In genomic region chr17:45364531-45365390, GRCh38 we compare ENCODE assay signal across 1 cellular context.
A peak's percentile ranks its signal among the peaks of the same experiment; 100 is the strongest.
TF ChIP-seq lines count a peak whose summit lies in the region.

No MANE protein-coding gene starts in this region.

TF ChIP-seq in H1, 55 proteins besides CTCF, POLR2A, EP300 and RAD21:
- TF ChIP-seq ZNF274 (IDR thresholded peaks at IDR 0.05; ENCODE audit: borderline replicate concordance, extremely low read depth, low read length) (no peak), SP2 (IDR thresholded peaks at IDR 0.05; ENCODE audit: low read length) (no peak), SRF (IDR thresholded peaks at IDR 0.05; ENCODE audit: low read depth, low read length) (no peak), HDAC2 (IDR thresholded peaks at IDR 0.05; ENCODE audit: borderline replicate concordance in 1 of 2, low read depth in 2 of 2, low read length in 2 of 2) (peak in 1 of 2 experiments; percentile 73; a peak in 1 of 4 replicates), TAF7 (optimal IDR thresholded peaks at IDR 0.05; ENCODE audit: borderline replicate concordance, low read depth, low read length) (peak; percentile 76), RNF2 (IDR thresholded peaks at IDR 0.05; ENCODE audit: borderline replicate concordance, low read depth, low read length, missing control alignments, poor library complexity, severe bottlenecking) (no peak), TBP (IDR thresholded peaks at IDR 0.05; ENCODE audit: low read depth, low read length) (peak; percentile 48), CEBPB (IDR thresholded peaks at IDR 0.05; ENCODE audit: low read depth, low read length) (no peak; the same call in 1 of the 2 replicates), POU5F1 (IDR thresholded peaks at IDR 0.05; ENCODE audit: low read depth, low read length) (no peak), NANOG (IDR thresholded peaks at IDR 0.05; ENCODE audit: insufficient read depth, low read depth, low read length, poor library complexity, severe bottlenecking) (no peak), MAX (IDR thresholded peaks at IDR 0.05) (peak; percentile 35; the same call in 1 of the 2 replicates), JUN (IDR thresholded peaks at IDR 0.05; ENCODE audit: low read depth, low read length) (no peak), SAP30 (IDR thresholded peaks at IDR 0.05; ENCODE audit: insufficient read depth, insufficient replicate concordance, low read length) (no peak), BACH1 (IDR thresholded peaks at IDR 0.05; ENCODE audit: low read length) (no peak), RXRA (IDR thresholded peaks at IDR 0.05; ENCODE audit: insufficient read depth, low read depth, low read length) (no peak), BCL11A (IDR thresholded peaks at IDR 0.05; ENCODE audit: low read depth in 2 of 2, low read length in 2 of 2) (no peak), USF2 (IDR thresholded peaks at IDR 0.05; ENCODE audit: low read length) (no peak), CBX8 (IDR thresholded peaks at IDR 0.05; ENCODE audit: borderline replicate concordance, low read depth, low read length) (no peak), GABPA (IDR thresholded peaks at IDR 0.05; ENCODE audit: borderline replicate concordance, insufficient read depth, low read length) (no peak), CHD2 (IDR thresholded peaks at IDR 0.05; ENCODE audit: low read length) (no peak), GTF2F1 (IDR thresholded peaks at IDR 0.05; ENCODE audit: borderline replicate concordance, low read depth, low read length) (no peak), HDAC6 (IDR thresholded peaks at IDR 0.05; ENCODE audit: low read depth, low read length) (no peak), YY1 (IDR thresholded peaks at IDR 0.05; ENCODE audit: low read depth, low read length) (peak; percentile 66; the same call in 1 of the 2 replicates), KDM4A (IDR thresholded peaks at IDR 0.05; ENCODE audit: low read depth, low read length, severe bottlenecking) (no peak), MAFK (IDR thresholded peaks at IDR 0.05; ENCODE audit: low read depth, low read length) (no peak), CHD1 (IDR thresholded peaks at IDR 0.05; ENCODE audit: low read depth, low read length) (no peak), ATF2 (IDR thresholded peaks at IDR 0.05; ENCODE audit: low read length) (no peak), TCF12 (IDR thresholded peaks at IDR 0.05; ENCODE audit: low read depth, low read length) (no peak), SP1 (IDR thresholded peaks at IDR 0.05; ENCODE audit: low read depth, low read length) (no peak), EGR1 (IDR thresholded peaks at IDR 0.05; ENCODE audit: borderline replicate concordance, low read depth, low read length) (no peak), TAF1 (IDR thresholded peaks at IDR 0.05; ENCODE audit: low read depth, low read length) (no peak), KDM5A (IDR thresholded peaks at IDR 0.05; ENCODE audit: low read length) (no peak), NRF1 (IDR thresholded peaks at IDR 0.05; ENCODE audit: low read depth, low read length) (no peak), CREB1 (IDR thresholded peaks at IDR 0.05) (no peak), E2F6 (IDR thresholded peaks at IDR 0.05) (peak; percentile 52; the same call in 1 of the 2 replicates), ASH2L (IDR thresholded peaks at IDR 0.05; ENCODE audit: low read length) (peak; percentile 38), CHD7 (IDR thresholded peaks at IDR 0.05; ENCODE audit: insufficient replicate concordance, low read length) (no peak), CBX5 (IDR thresholded peaks at IDR 0.05; ENCODE audit: low read depth, low read length) (no peak), KDM1A (IDR thresholded peaks at IDR 0.05; ENCODE audit: borderline replicate concordance, low read length) (no peak), BRCA1 (IDR thresholded peaks at IDR 0.05; ENCODE audit: low read depth, low read length) (no peak), SIX5 (IDR thresholded peaks at IDR 0.05; ENCODE audit: low read depth, low read length) (no peak), JUND (IDR thresholded peaks at IDR 0.05; ENCODE audit: low read length) (peak; percentile 53; the same call in 1 of the 2 replicates), POLR2AphosphoS5 (IDR thresholded peaks at IDR 0.05; ENCODE audit: low read depth, low read length) (peak; percentile 59; the same call in 1 of the 2 replicates), SIN3A (conservative IDR thresholded peaks at IDR 0.05 in 1 of 2, IDR thresholded peaks at IDR 0.05 in 1 of 2; ENCODE audit: low read depth in 1 of 2, low read length in 2 of 2) (0 out of 4 replicates have a peak, but pooled peaks of 1 of the 2 experiments have one; percentile 29), RBBP5 (IDR thresholded peaks at IDR 0.05; ENCODE audit: borderline replicate concordance, low read depth, low read length) (0 out of 2 replicates have a peak, but pooled peaks have one; percentile 32), EZH2 (IDR thresholded peaks at IDR 0.05; ENCODE audit: low read depth, low read length, severe bottlenecking) (no peak), SUZ12 (IDR thresholded peaks at IDR 0.05; ENCODE audit: low read length) (no peak), PHF8 (conservative IDR thresholded peaks at IDR 0.05; ENCODE audit: low read depth, low read length) (no peak), CTBP2 (IDR thresholded peaks at IDR 0.05; ENCODE audit: borderline replicate concordance, insufficient read depth, insufficient read length, low read length) (no peak), TEAD4 (IDR thresholded peaks at IDR 0.05; ENCODE audit: low read depth, low read length) (no peak), SIRT6 (IDR thresholded peaks at IDR 0.05; ENCODE audit: low read length) (no peak), RFX5 (IDR thresholded peaks at IDR 0.05; ENCODE audit: borderline replicate concordance, low read depth, low read length) (no peak), FOSL1 (IDR thresholded peaks at IDR 0.05; ENCODE audit: insufficient read depth, low read depth, low read length) (no peak), SP4 (IDR thresholded peaks at IDR 0.05; ENCODE audit: low read length) (0 out of 2 replicates have a peak, but pooled peaks have one; percentile 33), ATF3 (IDR thresholded peaks at IDR 0.05; ENCODE audit: insufficient read depth, low read depth, low read length) (no peak)
